In genomic region chr2:198054299-198054698, GRCh38 we compare ENCODE assay signal across 8 cellular contexts.
A peak's percentile ranks its signal among the peaks of the same experiment; 100 is the strongest.
DNase-seq lines count a peak whose midpoint lies in the region; ATAC-seq and TF ChIP-seq lines count a peak whose summit lies in the region.

No MANE protein-coding gene starts in this region.

- peak; percentile 70 for TF ChIP-seq CTCF in GM12864 (IDR thresholded peaks at IDR 0.05; ENCODE audit: low read depth, low read length, missing control alignments)
- TF ChIP-seq CTCF in PC-3 (conservative IDR thresholded peaks at IDR 0.05; ENCODE audit: low read depth, low read length): peak; percentile 57; the same call in 1 of the 2 replicates

- no peaks in the 10 kb centered on the region for H3K4me1 ChIP-seq in PC-3 (ENCODE audit: insufficient read depth, low read length)

- intact Hi-C loops in PC-3 (cut with micrococcal nuclease): no loop called here

- DNase-seq in GM12864 (ENCODE audit: low read depth) (no peak), H4 (ENCODE audit: low spot score) (peak; percentile 6), PC-3 (peak; percentile 14), amniotic epithelial cell (ENCODE audit: low read depth) (peak; percentile 11), kidney tubule cell (ENCODE audit: low spot score) (peak; percentile 19), NK-92 (lab: John Stamatoyannopoulos, UW; ENCODE audit: unreplicated experiment) (no peak)
- peak; percentile 45 for DNase-seq in stimulated activated CD8-positive, alpha-beta memory T cell treated with anti-CD3 and anti-CD28 coated beads, Interleukin-4, amount 100 ng/mL, for 48 hours

- H3K9me2 ChIP-seq in PC-3 (replicated peaks; ENCODE audit: low read length): no peaks in the 10 kb centered on the region

- no peaks in the 10 kb centered on the region for H3K9me3 ChIP-seq in PC-3 (ENCODE audit: low read length)

- no peak overlapping the region for H3K27ac ChIP-seq in PC-3 (ENCODE audit: low read length)

- POLR2A ChIA-PET in PC-3 (lab: Charles Lee; ENCODE audit: unreplicated experiment): no interaction called here

- no peaks in the 10 kb centered on the region for H3F3A ChIP-seq in PC-3 (ENCODE audit: low read length, unreplicated experiment)

- H2AFZ ChIP-seq in PC-3 (ENCODE audit: low read length): no peak overlapping the region

- H3K4me3 ChIP-seq in GM12864 (ENCODE audit: low read depth, low read length): no peak overlapping the region
- no peak overlapping the region for H3K4me3 ChIP-seq in PC-3 (ENCODE audit: low read length)

- CTCF ChIA-PET in PC-3 (lab: Charles Lee): no interaction called here

- H4K20me1 ChIP-seq in PC-3 (ENCODE audit: low read length): no peaks in the 10 kb centered on the region

- no TSS peak for BruUV-seq in PC-3 (replicated peaks; lab: Mats Ljungman, UMichigan)

- no peaks in the 10 kb centered on the region for H3K79me2 ChIP-seq in PC-3 (ENCODE audit: low read length)

- no peaks in the 10 kb centered on the region for H3K27me3 ChIP-seq in PC-3 (ENCODE audit: low read length)

- no peaks in the 10 kb centered on the region for H3K36me3 ChIP-seq in PC-3 (ENCODE audit: low read depth, low read length)

- H3K9ac ChIP-seq in PC-3 (ENCODE audit: low read length): no peak overlapping the region

- no peak overlapping the region for H3K4me2 ChIP-seq in PC-3 (ENCODE audit: low read length)

- ATAC-seq in PC-3 (peak; percentile 70), HG02840 (IDR thresholded peaks at IDR 0.05; ENCODE audit: low FRiP score, unreplicated experiment) (no peak)

Comparison
In these comparisons a context has a peak if more than half of its experiments do, and no peak if none do; other contexts are left out.
1. DNase-seq: peak in H4 (single experiment), PC-3 (single experiment), amniotic epithelial cell (single experiment), kidney tubule cell (single experiment) and stimulated activated CD8-positive, alpha-beta memory T cell treated with anti-CD3 and anti-CD28 coated beads, Interleukin-4, amount 100 ng/mL, for 48 hours (single experiment); none in GM12864 (single experiment) and NK-92 (single experiment).